Comparison of ENCODE assay signal across 8 cellular contexts in genomic region chr19:13022859-13023636, GRCh38. TPM values are rescaled to one million over a fixed set of nuclear protein-coding genes. Genes with fewer than 3 reads are reported as not detected.
DNase-seq lines count a peak whose midpoint lies in the region; ATAC-seq and TF ChIP-seq lines count a peak whose summit lies in the region.

No MANE protein-coding gene starts in this region.

- H3K27me3 ChIP-seq in CD4-positive, alpha-beta T cell (ENCODE audit: control insufficient read depth, insufficient read depth, low read length): peaks cover 23% of the 10 kb centered on the region
- H3K27me3 ChIP-seq in right lobe of liver (no peaks in the 10 kb centered on the region), thoracic aorta (replicated peaks; ENCODE audit: insufficient read depth) (no peaks in the 10 kb centered on the region)

- H3K27me3 Mint-ChIP-seq in CD4-positive, alpha-beta T cell: peaks cover 71% of the 10 kb centered on the region

- peak overlapping the region; percentile 68 for H3K4me3 Mint-ChIP-seq in CD4-positive, alpha-beta T cell

- no peaks in the 10 kb centered on the region for H3K9me3 Mint-ChIP-seq in CD4-positive, alpha-beta T cell

- H3K27ac ChIP-seq in CD4-positive, alpha-beta T cell (ENCODE audit: low read depth, low read length): no peak overlapping the region
- H3K27ac ChIP-seq in HEK293 (ENCODE audit: extremely low read depth, low read depth, low read length) (peak overlapping the region; percentile 44; the same call in 1 of the 2 replicates), coronary artery (peak overlapping the region; percentile 95 to 98), right lobe of liver (peak overlapping the region; percentile 58 to 87 (median 68)), thoracic aorta (peak overlapping the region; percentile 98 to 99)

- H3K36me3 ChIP-seq in HEK293 (ENCODE audit: control insufficient read depth in 2 of 2, insufficient read depth in 1 of 2, low read length in 2 of 2) (no peaks in the 10 kb centered on the region), right lobe of liver (no peaks in the 10 kb centered on the region), thoracic aorta (no peaks in the 10 kb centered on the region)

- no peak overlapping the region for H3K4me3 ChIP-seq in HEK293 (ENCODE audit: low read depth, low read length)
- peak overlapping the region; percentile 78 for H3K4me3 ChIP-seq in coronary artery
- peak overlapping the region; percentile 29 to 47 (median 35) for H3K4me3 ChIP-seq in right lobe of liver
- peak overlapping the region; percentile 75 for H3K4me3 ChIP-seq in thoracic aorta

- H3K4me1 ChIP-seq in HEK293 (ENCODE audit: control insufficient read depth, insufficient read depth, low read length) (peaks cover 14% of the 10 kb centered on the region), right lobe of liver (peaks cover 0 to 46% (median 19%) of the 10 kb centered on the region in 4 donors), thoracic aorta (ENCODE audit: control insufficient read depth in 1 of 2, low read depth in 2 of 2) (peaks cover 51 to 82% of the 10 kb centered on the region in 2 donors)

- intact Hi-C loops in CD4-positive, alpha-beta T cell (cut with DNase I, micrococcal nuclease): no loop called here
- intact Hi-C loops in right lobe of liver (cut with DNase I): no loop called here

- CTCF ChIA-PET in CD4-positive, alpha-beta T cell (lab: Charles Lee): interaction anchor here (1.0 kb wide), 1 partner anchor 46 kb away, joined by 3 read pairs; no protein-coding TSS in a partner anchor
- CTCF ChIA-PET in HEK293 (lab: Yijun Ruan, JAX): interaction anchor here (2.7 kb wide), 1 partner anchor 11 kb away, joined by 12 read pairs; no protein-coding TSS in a partner anchor

- 1% methylated on average over 30 of the region's 30 CpGs for WGBS in right lobe of liver (ENCODE audit: insufficient coverage, low coverage, low lambda C conversion rate, missing lambda C conversion rate)

- peaks cover 16% of the 10 kb centered on the region for H3K4me1 Mint-ChIP-seq in CD4-positive, alpha-beta T cell (ENCODE audit: low read depth)

- ATAC-seq in CD4-positive, alpha-beta T cell (ENCODE audit: poor library complexity): no peak
- ATAC-seq in right lobe of liver (peak; percentile 72 to 83 (median 76)), thoracic aorta (ENCODE audit: insufficient number of reproducible peaks, low FRiP score, low read depth) (peak; percentile 53)

- H3K27ac Mint-ChIP-seq in CD4-positive, alpha-beta T cell: no peak overlapping the region

- no peak for TF ChIP-seq CTCF in CD4-positive, alpha-beta T cell (IDR thresholded peaks at IDR 0.05)
- no peak for TF ChIP-seq CTCF in HEK293 (tag by site-specific recombination; IDR thresholded peaks at IDR 0.05)
- no peak for TF ChIP-seq CTCF in coronary artery (IDR thresholded peaks at IDR 0.05)
- TF ChIP-seq CTCF in right lobe of liver (IDR thresholded peaks at IDR 0.05): no peak
- TF ChIP-seq CTCF in thoracic aorta (IDR thresholded peaks at IDR 0.05): no peak

- peaks cover 6% of the 10 kb centered on the region for H3K36me3 Mint-ChIP-seq in CD4-positive, alpha-beta T cell (ENCODE audit: low read depth)

- H3K9me3 ChIP-seq in CD4-positive, alpha-beta T cell (ENCODE audit: control insufficient read depth, low read length): no peaks in the 10 kb centered on the region
- no peaks in the 10 kb centered on the region for H3K9me3 ChIP-seq in HEK293 (ENCODE audit: control insufficient read depth, insufficient read depth, low read depth, low read length)
- H3K9me3 ChIP-seq in right lobe of liver: no peaks in the 10 kb centered on the region
- no peaks in the 10 kb centered on the region for H3K9me3 ChIP-seq in thoracic aorta

- DNase-seq in CD4-positive, alpha-beta T cell: no peak
- DNase-seq in coronary artery (ENCODE audit: low spot score) (peak; percentile 93), right lobe of liver (peak; percentile 74 to 88 (median 87)), thoracic aorta (ENCODE audit: low spot score) (no peak), middle frontal gyrus (ENCODE audit: extremely low spot score, low spot score) (no peak), UCSD-AML1 (lab: John Stamatoyannopoulos, UW; ENCODE audit: unreplicated experiment) (no peak)

- POLR2A ChIA-PET in CD4-positive, alpha-beta T cell (lab: Charles Lee): interaction anchor here (1.0 kb wide), 1 partner anchor 16 kb away, joined by 3 read pairs; no protein-coding TSS in a partner anchor
- POLR2A ChIA-PET in HEK293 (lab: Yijun Ruan, JAX): interaction anchor here (0.5 kb wide), 1 partner anchor 23 kb away, joined by 6 read pairs; no protein-coding TSS in a partner anchor

- TF ChIP-seq POLR2A in right lobe of liver (IDR thresholded peaks at IDR 0.05): no peak

TF ChIP-seq in HEK293, 187 proteins besides CTCF, POLR2A, EP300 and RAD21 (continues in another document):
- TF ChIP-seq ZNF394 (tag by site-specific recombination; IDR thresholded peaks at IDR 0.05; ENCODE audit: borderline replicate concordance) (no peak), YY2 (tag by site-specific recombination; IDR thresholded peaks at IDR 0.05) (no peak), SP7 (tag by site-specific recombination; IDR thresholded peaks at IDR 0.05) (no peak), SP3 (tag by site-specific recombination; IDR thresholded peaks at IDR 0.05) (peak; percentile 48), ZNF138 (tag by site-specific recombination; IDR thresholded peaks at IDR 0.05; ENCODE audit: borderline replicate concordance) (no peak), PRDM4 (tag by site-specific recombination; IDR thresholded peaks at IDR 0.05) (no peak)

TF ChIP-seq in PFSK-1, 5 proteins besides CTCF, POLR2A, EP300 and RAD21:
- TF ChIP-seq POLR2AphosphoS5 (IDR thresholded peaks at IDR 0.05; ENCODE audit: low read depth, low read length) (peak; percentile 36; the same call in 1 of the 2 replicates), FOXP2 (optimal IDR thresholded peaks at IDR 0.05; ENCODE audit: borderline replicate concordance, extremely low read depth, extremely low read length, insufficient read depth) (no peak)

RNA-seq across cellular contexts. Expression of gene NFIX, which starts 27.8 kb away (rescaled TPM):
- 1 to 10 TPM; 3.0 to 3.3 TPM for total RNA-seq in CD4-positive, alpha-beta T cell
- polyA plus RNA-seq in PFSK-1 (2012; ENCODE audit: insufficient read length, low read depth): 22.2 TPM
- 10 to 100 TPM; 20.3 to 40.0 (median 26.7) TPM for total RNA-seq in right lobe of liver
- 100 to 1,000 TPM; 126 to 145 TPM for total RNA-seq in thoracic aorta

RNA-seq across cellular contexts. Expression of gene DAND5, which starts 53.7 kb away (rescaled TPM):
- not detected for total RNA-seq in CD4-positive, alpha-beta T cell
- 0.20 TPM for polyA plus RNA-seq in PFSK-1 (2012; ENCODE audit: insufficient read length, low read depth)
- total RNA-seq in right lobe of liver: not detected
- total RNA-seq in thoracic aorta: not detected

Comparison
In these comparisons a context has a peak if more than half of its experiments do, and no peak if none do; other contexts are left out.
1. DNase-seq: peak in coronary artery (single experiment) and right lobe of liver (3 of 3); none in CD4-positive, alpha-beta T cell (0 of 10), thoracic aorta (single experiment), middle frontal gyrus (single experiment) and UCSD-AML1 (single experiment).
2. RNA of gene NFIX, which starts 27.8 kb away (total RNA-seq): 126 to 145 TPM in thoracic aorta and 20.3 to 40.0 TPM in right lobe of liver; 3.0 to 3.3 TPM in CD4-positive, alpha-beta T cell; every median in the first group is over 4 times any median in the second.